ENCODE assay signal across 28 cellular contexts in genomic region chr13:34654682-34655081, GRCh38.
DNase-seq lines count a peak whose midpoint lies in the region; ATAC-seq and TF ChIP-seq lines count a peak whose summit lies in the region.
"Had no signal": no experiment of that assay in that cellular context is flagged by ENCODE, and none has a peak within 500 bp of the region (broad histone marks: within the 10 kb centered on the region; RNA-seq: fewer than 3 reads in every experiment).

No MANE protein-coding gene starts in this region.

- peaks cover 0 to 1% of the 10 kb centered on the region in 2 donors for H3K36me3 Mint-ChIP-seq in activated T-cell treated with anti-CD3 and anti-CD28 coated beads, Interleukin-2, amount 50 U/mL, for 72 hours (ENCODE audit: insufficient read depth in 2 of 2)
- H3K36me3 Mint-ChIP-seq: CD4-positive, alpha-beta memory T cell; naive thymus-derived CD4-positive, alpha-beta T cell had no signal

- peak; percentile 31 for DNase-seq in adipocyte (ENCODE audit: low read depth)
- peak; percentile 20 for DNase-seq in epithelial cell of proximal tubule (ENCODE audit: low read depth)
- peak; percentile 7 for DNase-seq in medulla oblongata (ENCODE audit: extremely low spot score)
- DNase-seq in sciatic nerve (ENCODE audit: low spot score): no peak
- no peak for DNase-seq in activated T-cell treated with anti-CD3 and anti-CD28 coated beads, Interleukin-2, amount 50 U/mL, for 72 hours
- no peak for DNase-seq in NCI-H446 treated with DMSO at 0.1 percent for 48 hours (lab: John Stamatoyannopoulos, UW)
- no peak for DNase-seq in RPMI8226
- no peak for DNase-seq in NCI-H524 (lab: John Stamatoyannopoulos, UW)
- DNase-seq: activated CD4-positive, alpha-beta memory T cell treated with anti-CD3 and anti-CD28 coated beads, Interleukin-2, amount 10 ng/mL, durations not matched to agents 7 days and 5 days; activated gamma-delta T cell treated with Interleukin-2 at 50 U/mL for 16 hours; activated T-cell treated with anti-CD3 and anti-CD28 coated beads for 4 hours; AML-193; amniotic stem cell; CD4-positive, alpha-beta memory T cell; central memory CD4-positive, alpha-beta T cell; MM.1S; naive thymus-derived CD4-positive, alpha-beta T cell; NCI-H1417; NCI-H2107; NCI-H510A treated with DMSO at 0.1 percent for 48 hours; T-helper 1 cell; upper lobe of left lung had no signal

- peak; percentile 75 for ATAC-seq in sciatic nerve
- no peak for ATAC-seq in activated T-cell treated with anti-CD3 and anti-CD28 coated beads, Interleukin-2, amount 50 U/mL, for 72 hours (replicated peaks in 1 of 2)
- ATAC-seq: activated CD4-positive, CD25-positive, alpha-beta regulatory T cell treated with anti-CD3 and anti-CD28 coated beads, Interleukin-2, amount 50 U/mL, for 24 hours; naive thymus-derived CD4-positive, alpha-beta T cell; Panc1 had no signal

- TF ChIP-seq CTCF in epithelial cell of proximal tubule (conservative IDR thresholded peaks at IDR 0.05; ENCODE audit: low read depth, low read length): no peak

- H3K4me3 ChIP-seq in adipocyte (ENCODE audit: low read length): no peak overlapping the region
- H3K4me3 ChIP-seq in epithelial cell of proximal tubule (ENCODE audit: low read depth, low read length): no peak overlapping the region
- H3K4me3 ChIP-seq: dorsolateral prefrontal cortex, SJSA1, upper lobe of left lung had no signal

- H3K27ac Mint-ChIP-seq in activated T-cell treated with anti-CD3 and anti-CD28 coated beads, Interleukin-2, amount 50 U/mL, for 72 hours: no peak overlapping the region
- H3K27ac Mint-ChIP-seq: activated CD4-positive, alpha-beta memory T cell treated with anti-CD3 and anti-CD28 coated beads, Interleukin-2, amount 10 ng/mL, durations not matched to agents 7 days and 5 days; CD4-positive, alpha-beta memory T cell; HFFc6; naive thymus-derived CD4-positive, alpha-beta T cell had no signal

- H3K9me3 Mint-ChIP-seq in activated T-cell treated with anti-CD3 and anti-CD28 coated beads, Interleukin-2, amount 50 U/mL, for 72 hours: peaks cover 3 to 6% of the 10 kb centered on the region in 2 donors

- H3K9me3 ChIP-seq in adipocyte (ENCODE audit: control insufficient read depth, low read length): no peaks in the 10 kb centered on the region
- H3K9me3 ChIP-seq: SJSA1 had no signal

- no peaks in the 10 kb centered on the region for H3K27me3 ChIP-seq in adipocyte (replicated peaks; ENCODE audit: control insufficient read depth, insufficient read depth, low read length)
- H3K27me3 ChIP-seq: dorsolateral prefrontal cortex, SJSA1, upper lobe of left lung had no signal

- no peak overlapping the region for H3K4me3 Mint-ChIP-seq in activated T-cell treated with anti-CD3 and anti-CD28 coated beads, Interleukin-2, amount 50 U/mL, for 72 hours
- H3K4me3 Mint-ChIP-seq: activated CD4-positive, alpha-beta memory T cell treated with anti-CD3 and anti-CD28 coated beads, Interleukin-2, amount 10 ng/mL, durations not matched to agents 7 days and 5 days; CD4-positive, alpha-beta memory T cell; HFFc6; naive thymus-derived CD4-positive, alpha-beta T cell had no signal

- H3K4me1 Mint-ChIP-seq in activated T-cell treated with anti-CD3 and anti-CD28 coated beads, Interleukin-2, amount 50 U/mL, for 72 hours (ENCODE audit: low read depth): no peaks in the 10 kb centered on the region
- H3K4me1 Mint-ChIP-seq: activated CD4-positive, alpha-beta memory T cell treated with anti-CD3 and anti-CD28 coated beads, Interleukin-2, amount 10 ng/mL, durations not matched to agents 7 days and 5 days; CD4-positive, alpha-beta memory T cell; naive thymus-derived CD4-positive, alpha-beta T cell had no signal

- no peaks in the 10 kb centered on the region for H3K36me3 ChIP-seq in adipocyte (ENCODE audit: control insufficient read depth, insufficient read depth, low read length, severe bottlenecking)
- H3K36me3 ChIP-seq: SJSA1, upper lobe of left lung had no signal

- H3K9ac ChIP-seq in adipocyte (ENCODE audit: low read length): no peak overlapping the region
- H3K9ac ChIP-seq: parathyroid adenoma had no signal

- no peaks in the 10 kb centered on the region for H3K27me3 Mint-ChIP-seq in activated T-cell treated with anti-CD3 and anti-CD28 coated beads, Interleukin-2, amount 50 U/mL, for 72 hours (ENCODE audit: low read depth)
- H3K27me3 Mint-ChIP-seq: activated CD4-positive, alpha-beta memory T cell treated with anti-CD3 and anti-CD28 coated beads, Interleukin-2, amount 10 ng/mL, durations not matched to agents 7 days and 5 days; CD4-positive, alpha-beta memory T cell had no signal

- peaks cover 9% of the 10 kb centered on the region for H3K4me1 ChIP-seq in adipocyte (ENCODE audit: control insufficient read depth, insufficient read depth, low read length)
- H3K4me1 ChIP-seq: parathyroid adenoma, SJSA1, upper lobe of left lung had no signal

- intact Hi-C loops in sciatic nerve (cut with DNase I): no loop called here

Comparison
In these comparisons a context has a peak if more than half of its experiments do, and no peak if none do; other contexts are left out.
1. DNase-seq: peak in adipocyte (single experiment), epithelial cell of proximal tubule (single experiment) and medulla oblongata (single experiment); none in sciatic nerve (single experiment), activated T-cell treated with anti-CD3 and anti-CD28 coated beads, Interleukin-2, amount 50 U/mL, for 72 hours (0 of 2), NCI-H446 treated with DMSO at 0.1 percent for 48 hours (single experiment), RPMI8226 (single experiment) and NCI-H524 (0 of 2).